9 cellular contexts compared by ENCODE assay signal in the genomic region with DNA sequence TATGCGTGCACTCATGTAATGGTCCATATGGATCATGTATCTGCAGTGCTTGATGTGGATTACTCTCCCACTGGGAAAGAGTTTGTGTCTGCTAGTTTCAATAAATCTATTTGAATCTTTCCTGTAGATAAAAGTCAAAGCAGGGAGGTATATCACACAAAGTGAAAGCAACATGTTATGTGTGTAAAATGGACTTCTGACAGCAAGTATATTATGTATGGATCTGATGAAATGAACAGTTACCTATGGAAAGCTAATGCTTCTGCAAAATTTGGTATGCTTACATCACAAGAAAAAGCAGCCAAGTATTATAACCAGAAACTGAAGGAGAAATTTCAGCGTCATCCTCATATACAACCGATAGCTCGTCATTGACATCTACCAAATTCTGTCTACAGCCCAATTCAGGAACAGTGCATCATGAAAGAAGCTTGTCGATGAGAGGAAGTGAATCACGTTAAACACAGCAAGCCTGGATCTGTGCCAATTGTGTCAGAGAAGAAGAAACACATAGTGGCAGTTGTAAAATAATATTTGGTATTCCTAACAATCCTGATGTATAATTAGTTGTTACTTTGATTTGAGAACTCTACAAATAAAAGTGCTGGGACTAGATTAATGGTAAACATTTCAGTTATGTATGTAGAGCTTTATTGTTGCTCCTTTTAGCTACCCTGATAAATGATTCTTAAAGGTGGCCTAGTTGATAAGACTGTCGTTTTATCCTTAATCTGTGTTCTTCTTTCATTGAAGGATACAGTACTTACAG. TPM values are rescaled to one million over a fixed set of nuclear protein-coding genes. Genes with fewer than 3 reads are reported as not detected.
DNase-seq lines count a peak whose midpoint lies in the region; ATAC-seq and TF ChIP-seq lines count a peak whose summit lies in the region.
"Had no signal": no experiment of that assay in that cellular context is flagged by ENCODE, and none has a peak within 500 bp of the region (broad histone marks: within the 10 kb centered on the region; RNA-seq: fewer than 3 reads in every experiment).

No MANE protein-coding gene starts in this region.

- CTCF ChIA-PET in activated CD4-positive, alpha-beta T cell treated with anti-CD3 and anti-CD28 coated beads for 36 hours (lab: Charles Lee): interaction anchor here (0.5 to 2.3 kb wide), 10 partner anchors 9 to 510 kb away, joined by 3 to 9 read pairs (median 4); no protein-coding TSS in a partner anchor

- POLR2A ChIA-PET in activated CD4-positive, alpha-beta T cell treated with anti-CD3 and anti-CD28 coated beads for 36 hours (lab: Charles Lee): interaction anchor here (0.5 to 1.2 kb wide), 4 partner anchors 15 to 1113 kb away, joined by 3 to 4 read pairs (median 3); a partner anchor contains a TSS

- H3K27ac Mint-ChIP-seq in activated CD4-positive, alpha-beta T cell treated with anti-CD3 and anti-CD28 coated beads for 36 hours: peak overlapping the region; percentile 38

- no peaks in the 10 kb centered on the region for H3K27me3 ChIP-seq in ACC112 (ENCODE audit: insufficient read depth, low read length)
- H3K27me3 ChIP-seq: heart right ventricle had no signal

- H3K27ac ChIP-seq in ACC112 (ENCODE audit: low read depth, low read length) (no peak overlapping the region), caudate nucleus (ENCODE audit: low read depth, low read length) (no peak overlapping the region)

- H2AFZ ChIP-seq in ACC112 (ENCODE audit: low read length, unreplicated experiment): peak overlapping the region; percentile 57

- H3K4me3 ChIP-seq in ACC112 (ENCODE audit: low read depth, low read length) (peak overlapping the region; percentile 51), foreskin fibroblast (ENCODE audit: low read depth in 1 of 2, low read length in 2 of 2) (no peak overlapping the region)
- no peak overlapping the region for H3K4me3 ChIP-seq in Jurkat, Clone E6-1 (ENCODE audit: low read length)
- H3K4me3 ChIP-seq: heart right ventricle had no signal

- H3K4me1 ChIP-seq in ACC112 (ENCODE audit: control insufficient read depth, insufficient read depth, low read length, unreplicated experiment): peaks cover 16% of the 10 kb centered on the region

- no peaks in the 10 kb centered on the region for H3K79me2 ChIP-seq in ACC112 (ENCODE audit: control insufficient read depth, insufficient read depth, low read length, unreplicated experiment)

- TF ChIP-seq CTCF in foreskin fibroblast (IDR thresholded peaks at IDR 0.05; ENCODE audit: low read depth, low read length): no peak

- peaks cover 2% of the 10 kb centered on the region for H3K27me3 Mint-ChIP-seq in activated CD4-positive, alpha-beta T cell treated with anti-CD3 and anti-CD28 coated beads for 36 hours

- H3K36me3 ChIP-seq in ACC112 (ENCODE audit: insufficient read depth, low read length): no peaks in the 10 kb centered on the region
- H3K36me3 ChIP-seq: heart right ventricle had no signal

- H3K36me3 Mint-ChIP-seq in activated CD4-positive, alpha-beta T cell treated with anti-CD3 and anti-CD28 coated beads for 36 hours (ENCODE audit: low read depth): no peaks in the 10 kb centered on the region

- DNase-seq in Jurkat, Clone E6-1 (ENCODE audit: low read depth, low spot score): peak; percentile 20
- DNase-seq in activated CD4-positive, alpha-beta T cell treated with anti-CD3 and anti-CD28 coated beads for 36 hours: peak; percentile 72
- peak; percentile 54 to 73 for DNase-seq in foreskin fibroblast
- no peak for DNase-seq in caudate nucleus (lab: John Stamatoyannopoulos, UW)

- intact Hi-C loops in activated CD4-positive, alpha-beta T cell treated with anti-CD3 and anti-CD28 coated beads for 36 hours (cut with DNase I, micrococcal nuclease): loop anchor here (1.0 to 2.0 kb wide), 2 partner anchors 14 to 69 kb away; a partner anchor contains a TSS

- H3K4me3 Mint-ChIP-seq in activated CD4-positive, alpha-beta T cell treated with anti-CD3 and anti-CD28 coated beads for 36 hours: peak overlapping the region; percentile 61

- no peaks in the 10 kb centered on the region for H3K9me3 Mint-ChIP-seq in activated CD4-positive, alpha-beta T cell treated with anti-CD3 and anti-CD28 coated beads for 36 hours (ENCODE audit: low read depth)

- peaks cover 16% of the 10 kb centered on the region for H3K4me1 Mint-ChIP-seq in activated CD4-positive, alpha-beta T cell treated with anti-CD3 and anti-CD28 coated beads for 36 hours

- peak; percentile 93 for ATAC-seq in activated CD4-positive, alpha-beta T cell treated with anti-CD3 and anti-CD28 coated beads for 36 hours
- ATAC-seq in GM21423 (IDR thresholded peaks at IDR 0.05; ENCODE audit: unreplicated experiment) (no peak), HG03039 (IDR thresholded peaks at IDR 0.05; ENCODE audit: unreplicated experiment) (no peak), HG03571 (IDR thresholded peaks at IDR 0.05; ENCODE audit: unreplicated experiment) (no peak)

RNA-seq across cellular contexts. Expression of a gene that starts 14.2 kb away (rescaled TPM):
- 94.2 TPM for polyA plus RNA-seq in Jurkat, Clone E6-1 (2012; ENCODE audit: insufficient read depth, insufficient read length)
- 10 to 100 TPM; 23.7 to 28.8 TPM for total RNA-seq in activated CD4-positive, alpha-beta T cell treated with anti-CD3 and anti-CD28 coated beads for 36 hours

Comparison
In these comparisons a context has a peak if more than half of its experiments do, and no peak if none do; other contexts are left out.
1. DNase-seq: peak in Jurkat, Clone E6-1 (single experiment), activated CD4-positive, alpha-beta T cell treated with anti-CD3 and anti-CD28 coated beads for 36 hours (single experiment) and foreskin fibroblast (2 of 2); none in caudate nucleus (0 of 61).